8 cellular contexts compared by ENCODE assay signal in the genomic region with DNA sequence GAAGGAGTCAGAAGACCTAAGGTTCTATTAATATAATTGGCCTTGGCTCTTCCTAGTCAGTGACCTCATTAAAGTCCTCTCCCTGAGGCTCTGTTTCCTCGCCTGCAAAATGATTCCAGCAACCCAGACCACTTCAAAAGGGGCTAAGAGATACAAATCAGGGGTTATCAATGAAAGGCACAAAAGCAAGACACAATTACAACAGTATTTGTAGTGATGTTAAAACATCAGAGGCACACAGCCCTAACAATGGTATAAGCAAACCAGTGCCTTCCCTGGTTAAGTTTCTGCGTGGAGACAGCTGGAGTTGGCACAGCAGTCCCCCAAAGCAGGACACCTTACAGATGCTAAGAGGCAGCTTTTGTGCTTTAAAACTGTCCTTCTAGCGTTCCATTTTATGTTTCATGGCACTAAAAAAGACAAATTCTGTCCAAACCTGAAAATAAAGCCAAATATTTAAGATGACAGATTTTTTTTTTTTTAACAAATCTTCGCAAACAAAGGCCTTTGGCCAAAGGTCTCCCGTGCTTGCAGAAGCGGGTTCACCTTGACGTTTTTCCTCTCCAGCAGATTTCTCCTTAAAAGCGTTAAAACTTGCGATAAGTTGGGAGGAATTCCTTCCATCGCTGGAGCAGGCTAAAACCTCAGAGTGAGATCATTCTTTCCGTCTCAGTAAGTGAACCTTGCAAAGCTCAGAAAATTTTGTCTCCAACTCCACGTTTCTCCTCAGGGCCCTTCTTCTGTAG. TPM values are rescaled to one million over a fixed set of nuclear protein-coding genes. Genes with fewer than 3 reads are reported as not detected.
DNase-seq lines count a peak whose midpoint lies in the region; ATAC-seq and TF ChIP-seq lines count a peak whose summit lies in the region.

No MANE protein-coding gene starts in this region.

- DNase-seq in NCI-H1417 (lab: John Stamatoyannopoulos, UW), result peak in 2 of 3 experiments; percentile 71 to 84
- no peak for DNase-seq in NCI-H1417 treated with DMSO at 0.1 percent for 48 hours (lab: John Stamatoyannopoulos, UW)
- no peak for DNase-seq in activated CD4-positive, alpha-beta memory T cell treated with anti-CD3 and anti-CD28 coated beads, Interleukin-2, amount 10 ng/mL, durations not matched to agents 7 days and 5 days
- peak; percentile 17 to 21 for DNase-seq in foreskin keratinocyte
- no peak for DNase-seq in omental fat pad (ENCODE audit: low spot score)
- DNase-seq in NK-92 treated with Interleukin-12 subunit alpha and Interleukin-12 subunit beta, amount 100 ng/mL, for 24 hours (lab: John Stamatoyannopoulos, UW), result no peak

- H3K4me1 ChIP-seq in HUES64 (ENCODE audit: insufficient read depth, low read length) (peaks cover 15% of the 10 kb centered on the region; the same call in 1 of the 2 replicates), foreskin keratinocyte (no peaks in the 10 kb centered on the region)

- ATAC-seq in foreskin keratinocyte (peak; percentile 2), omental fat pad (ENCODE audit: low FRiP score) (peak; percentile 9), HG03565 (IDR thresholded peaks at IDR 0.05; ENCODE audit: unreplicated experiment) (no peak)

- H3K9me3 ChIP-seq in HUES64 (ENCODE audit: insufficient read depth, low read depth, low read length), result peaks cover 17% of the 10 kb centered on the region

- no peaks in the 10 kb centered on the region for H3K9me3 Mint-ChIP-seq in activated CD4-positive, alpha-beta memory T cell treated with anti-CD3 and anti-CD28 coated beads, Interleukin-2, amount 10 ng/mL, durations not matched to agents 7 days and 5 days

- H3K36me3 ChIP-seq in HUES64 (ENCODE audit: insufficient read depth, low read length), result no peaks in the 10 kb centered on the region

- TF ChIP-seq CTCF in foreskin keratinocyte (conservative IDR thresholded peaks at IDR 0.05), result no peak
- no peak for TF ChIP-seq CTCF in omental fat pad (IDR thresholded peaks at IDR 0.05)

- H3K27me3 ChIP-seq in HUES64 (ENCODE audit: insufficient read depth, low read length) (no peaks in the 10 kb centered on the region), foreskin keratinocyte (no peaks in the 10 kb centered on the region)

- peak overlapping the region; percentile 69 for H3K4me3 ChIP-seq in HUES64 (ENCODE audit: low read length)

- H3K27me3 Mint-ChIP-seq in activated CD4-positive, alpha-beta memory T cell treated with anti-CD3 and anti-CD28 coated beads, Interleukin-2, amount 10 ng/mL, durations not matched to agents 7 days and 5 days, result peaks cover 3% of the 10 kb centered on the region

- POLR2A ChIA-PET in activated CD4-positive, alpha-beta memory T cell treated with anti-CD3 and anti-CD28 coated beads, Interleukin-2, amount 10 ng/mL, durations not matched to agents 7 days and 5 days (lab: Charles Lee), result interaction anchor here (0.7 to 2.6 kb wide), 6 partner anchors 13 to 516 kb away, joined by 4 to 10 read pairs (median 8); a partner anchor contains a TSS

- H3K9ac ChIP-seq in HUES64 (ENCODE audit: low read depth, low read length), result peak overlapping the region; percentile 92

- CTCF ChIA-PET in activated CD4-positive, alpha-beta memory T cell treated with anti-CD3 and anti-CD28 coated beads, Interleukin-2, amount 10 ng/mL, durations not matched to agents 7 days and 5 days (lab: Charles Lee), result no interaction called here

- peaks cover 27% of the 10 kb centered on the region for H3K36me3 Mint-ChIP-seq in activated CD4-positive, alpha-beta memory T cell treated with anti-CD3 and anti-CD28 coated beads, Interleukin-2, amount 10 ng/mL, durations not matched to agents 7 days and 5 days (ENCODE audit: low read depth)

- peaks cover 35% of the 10 kb centered on the region for H3K4me1 Mint-ChIP-seq in activated CD4-positive, alpha-beta memory T cell treated with anti-CD3 and anti-CD28 coated beads, Interleukin-2, amount 10 ng/mL, durations not matched to agents 7 days and 5 days

- H3K4me3 Mint-ChIP-seq in activated CD4-positive, alpha-beta memory T cell treated with anti-CD3 and anti-CD28 coated beads, Interleukin-2, amount 10 ng/mL, durations not matched to agents 7 days and 5 days, result peak overlapping the region; percentile 94

- peak overlapping the region; percentile 81 for H3K27ac Mint-ChIP-seq in activated CD4-positive, alpha-beta memory T cell treated with anti-CD3 and anti-CD28 coated beads, Interleukin-2, amount 10 ng/mL, durations not matched to agents 7 days and 5 days

- WGBS in HUES64, result 81% methylated on average over 12 of the region's 12 CpGs

- H3K27ac ChIP-seq in HUES64 (ENCODE audit: low read depth, low read length) (peak overlapping the region; percentile 77; the same call in 1 of the 2 replicates), foreskin keratinocyte (peak overlapping the region; percentile 95)

RNA-seq across cellular contexts. Expression of a gene that starts 1.0 kb away (rescaled TPM):
- 8.9 TPM for polyA plus RNA-seq in HUES64 (2013, experiment 1 of 2)
- 8.6 TPM for polyA plus RNA-seq in HUES64 (2013, experiment 2 of 2)
- total RNA-seq in activated CD4-positive, alpha-beta memory T cell treated with anti-CD3 and anti-CD28 coated beads, Interleukin-2, amount 10 ng/mL, durations not matched to agents 7 days and 5 days, result 10 to 100 TPM; 23.4 to 24.4 TPM
- total RNA-seq in foreskin keratinocyte (10.0 and 11.6 TPM in 2 replicates), omental fat pad (10 to 100 TPM; 22.1 to 86.2 (median 33.0) TPM)
- 4.3 and 4.6 TPM in 2 replicates for polyA plus RNA-seq in foreskin keratinocyte

Comparison
In these comparisons a context has a peak if more than half of its experiments do, and no peak if none do; other contexts are left out.
1. DNase-seq: peak in NCI-H1417 (2 of 3) and foreskin keratinocyte (2 of 2); none in NCI-H1417 treated with DMSO at 0.1 percent for 48 hours (single experiment), activated CD4-positive, alpha-beta memory T cell treated with anti-CD3 and anti-CD28 coated beads, Interleukin-2, amount 10 ng/mL, durations not matched to agents 7 days and 5 days (single experiment), omental fat pad (single experiment) and NK-92 treated with Interleukin-12 subunit alpha and Interleukin-12 subunit beta, amount 100 ng/mL, for 24 hours (single experiment).